ENCODE assay signal across 13 cellular contexts in the genomic region with DNA sequence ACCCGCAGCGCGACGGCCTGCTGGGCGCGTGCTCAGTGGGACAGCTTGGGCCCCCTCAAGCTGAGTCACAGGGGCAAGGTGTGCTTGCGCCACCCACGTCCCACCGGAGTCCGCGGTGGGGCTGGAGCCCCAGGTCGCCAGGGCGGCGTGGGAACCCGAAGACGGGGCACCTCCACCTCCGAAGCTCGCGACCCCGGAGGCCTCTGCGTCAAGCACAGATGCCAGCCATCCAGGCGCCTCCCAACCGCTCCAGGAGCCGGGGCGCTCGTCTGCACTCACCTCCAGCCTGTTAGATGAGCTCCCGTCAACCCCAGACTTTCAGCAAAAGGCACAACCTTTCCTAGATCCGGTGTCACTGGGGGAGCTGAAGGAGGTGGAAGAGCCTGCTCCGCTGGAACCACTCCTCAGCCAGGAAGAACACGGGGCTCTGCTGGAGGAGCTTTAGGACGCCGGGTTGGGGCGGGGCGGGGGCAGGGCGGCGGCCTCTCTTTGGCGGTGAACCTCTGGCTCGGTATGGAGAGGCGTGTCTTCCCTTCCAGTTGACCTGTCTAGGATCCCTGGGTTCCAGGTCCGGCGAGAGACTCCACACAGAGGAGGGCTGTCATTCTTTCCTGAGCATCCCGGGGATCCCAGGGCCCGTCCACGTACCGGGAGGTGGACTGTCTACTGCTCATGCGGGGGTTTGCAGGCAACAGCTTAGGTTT. TPM values are rescaled to one million over a fixed set of nuclear protein-coding genes. Genes with fewer than 3 reads are reported as not detected.
DNase-seq lines count a peak whose midpoint lies in the region; TF ChIP-seq lines count a peak whose summit lies in the region.
"Not testable (repeated sequence)": the region's sequence is repeated elsewhere in the genome, so short reads cannot be mapped to it uniquely, and the experiment has no call there.
"Had no signal": no experiment of that assay in that cellular context is flagged by ENCODE, and none has a peak within 500 bp of the region (broad histone marks: within the 10 kb centered on the region; RNA-seq: fewer than 3 reads in every experiment).

No MANE protein-coding gene starts in this region.

- intact Hi-C loops in ascending aorta (cut with DNase I); posterior vena cava (cut with DNase I); stomach (cut with DNase I; ENCODE audit: low total_unique reads): not testable (repeated sequence)

- TF ChIP-seq POLR2A in stomach (IDR thresholded peaks at IDR 0.05), result not testable (repeated sequence)

- H3K4me1 ChIP-seq in HUES48 (ENCODE audit: control insufficient read depth, insufficient read depth, low read length); ascending aorta; hepatocyte (ENCODE audit: insufficient read depth); mesenchymal stem cell (ENCODE audit: control insufficient read depth, insufficient read depth, low read depth, low read length): not testable (repeated sequence)
- H3K4me1 ChIP-seq in stomach, result peaks cover 8 to 47% (median 26%) of the 10 kb centered on the region in 4 donors

- H3K9me2 ChIP-seq in hepatocyte (replicated peaks; ENCODE audit: insufficient read depth), result not testable (repeated sequence)

- H3K23ac ChIP-seq in mesenchymal stem cell (ENCODE audit: low read length in 2 of 2), result peak overlapping the region in 1 of 2 experiments; percentile 27

- H3K4ac ChIP-seq in mesenchymal stem cell (ENCODE audit: low read depth in 1 of 2, low read length in 2 of 2), result peak overlapping the region; percentile 40 to 95

- peak overlapping the region; percentile 70 to 81 for H3K18ac ChIP-seq in mesenchymal stem cell (ENCODE audit: low read depth in 1 of 2, low read length in 2 of 2)

- TF ChIP-seq EP300 in stomach (IDR thresholded peaks at IDR 0.05), result not testable (repeated sequence)

- peak overlapping the region; percentile 91 for H4K8ac ChIP-seq in mesenchymal stem cell (ENCODE audit: low read length)

- DNase-seq in AG10803 (ENCODE audit: low read depth), result peak; percentile 19
- DNase-seq in ascending aorta (ENCODE audit: low spot score in 2 of 2); stomach: not testable (repeated sequence)
- DNase-seq in epithelial cell of esophagus (ENCODE audit: low read depth), result peak; percentile 39
- DNase-seq in hepatocyte (ENCODE audit: low spot score), result peak; percentile 40
- peak; percentile 61 for DNase-seq in mesenchymal stem cell
- DNase-seq in posterior vena cava (ENCODE audit: low spot score), result peak; percentile 83

- not testable (repeated sequence) for H2AK5ac ChIP-seq in mesenchymal stem cell (ENCODE audit: low read length, severe bottlenecking)

- not testable (repeated sequence) for H3K27ac ChIP-seq in HUES48 (ENCODE audit: low read depth, low read length); ascending aorta; hepatocyte; mesenchymal stem cell (ENCODE audit: low read length, poor library complexity, severe bottlenecking); stomach

- peak overlapping the region; percentile 49 for H2AFZ ChIP-seq in hepatocyte
- not testable (repeated sequence) for H2AFZ ChIP-seq in mesenchymal stem cell (ENCODE audit: low read depth, low read length)

- 34% methylated on average over 43 of the region's 46 CpGs for WGBS in hepatocyte (ENCODE audit: low lambda C conversion rate, missing lambda C conversion rate)
- WGBS in mesenchymal stem cell, result 23% methylated on average over 44 of the region's 46 CpGs
- 21 to 37% (median 26%) methylated on average over 35 to 46 of the region's 46 CpGs for WGBS in stomach, 5 donors

- not testable (repeated sequence) for H3K79me1 ChIP-seq in mesenchymal stem cell (replicated peaks; ENCODE audit: low read length, poor library complexity, severe bottlenecking)

- H3K4me3 ChIP-seq in AG10803 (ENCODE audit: low read length) (peak overlapping the region; percentile 49), HUES48 (ENCODE audit: low read depth, low read length) (peak overlapping the region; percentile 76), ascending aorta (peak overlapping the region; percentile 44 to 64), epithelial cell of esophagus (ENCODE audit: low read length) (peak overlapping the region; percentile 39), hepatocyte (peak overlapping the region; percentile 9), mesenchymal stem cell (ENCODE audit: insufficient read depth in 1 of 2, low read depth in 1 of 2, low read length in 2 of 2) (peak overlapping the region; percentile 33 to 70), stomach (peak overlapping the region; percentile 12 to 45 (median 37))

- peak overlapping the region; percentile 41 for H4K91ac ChIP-seq in mesenchymal stem cell (ENCODE audit: low read length)

- H2BK12ac ChIP-seq in mesenchymal stem cell (ENCODE audit: low read length in 2 of 2), result peak overlapping the region in 1 of 2 experiments; percentile 74

- not testable (repeated sequence) for H3K79me2 ChIP-seq in hepatocyte

- H3K9me3 ChIP-seq in HUES48 (ENCODE audit: control insufficient read depth, insufficient read depth, low read length) (peaks cover 13% of the 10 kb centered on the region), ascending aorta (peaks cover 3 to 26% of the 10 kb centered on the region in 2 donors), stomach (peaks cover 3 to 85% (median 70%) of the 10 kb centered on the region in 4 donors)
- not testable (repeated sequence) for H3K9me3 ChIP-seq in hepatocyte (ENCODE audit: low read depth); mesenchymal stem cell (ENCODE audit: control insufficient read depth, low read length)

- H3K36me3 ChIP-seq in HUES48 (ENCODE audit: control insufficient read depth, insufficient read depth, low read length); ascending aorta; hepatocyte (replicated peaks; ENCODE audit: insufficient read depth, low read depth); mesenchymal stem cell (ENCODE audit: control insufficient read depth in 1 of 2, insufficient read depth in 2 of 2, low read depth in 1 of 2, low read length in 2 of 2); stomach: not testable (repeated sequence)

- peak overlapping the region; percentile 58 for H2BK120ac ChIP-seq in mesenchymal stem cell (ENCODE audit: low read depth, low read length)

- not testable (repeated sequence) for H3K9ac ChIP-seq in HUES48 (ENCODE audit: low read depth, low read length)
- H3K9ac ChIP-seq in mesenchymal stem cell (ENCODE audit: low read length), result peak overlapping the region; percentile 60

- not testable (repeated sequence) for TF ChIP-seq CTCF in AG10803 (conservative IDR thresholded peaks at IDR 0.05; ENCODE audit: low read length); ascending aorta (IDR thresholded peaks at IDR 0.05); epithelial cell of esophagus (IDR thresholded peaks at IDR 0.05; ENCODE audit: insufficient read depth, low read depth, low read length, missing control alignments); hepatocyte (IDR thresholded peaks at IDR 0.05; ENCODE audit: poor library complexity); stomach (IDR thresholded peaks at IDR 0.05)

- H4K20me1 ChIP-seq in hepatocyte (ENCODE audit: insufficient read depth, poor library complexity, severe bottlenecking), result not testable (repeated sequence)

- peak overlapping the region; percentile 16 for H2BK15ac ChIP-seq in mesenchymal stem cell (ENCODE audit: low read depth, poor library complexity, severe bottlenecking)

- H3K14ac ChIP-seq in mesenchymal stem cell (ENCODE audit: low read length in 2 of 2), result not testable (repeated sequence)

- H3K27me3 ChIP-seq in HUES48 (ENCODE audit: control insufficient read depth, insufficient read depth, low read length), result peaks cover 88% of the 10 kb centered on the region
- H3K27me3 ChIP-seq in ascending aorta, result not testable (repeated sequence)
- peaks cover 41% of the 10 kb centered on the region for H3K27me3 ChIP-seq in hepatocyte
- peaks cover 17 to 22% of the 10 kb centered on the region in 2 experiments for H3K27me3 ChIP-seq in mesenchymal stem cell (ENCODE audit: control insufficient read depth in 1 of 2, insufficient read depth in 1 of 2, low read length in 2 of 2)
- peaks cover 17 to 98% (median 62%) of the 10 kb centered on the region in 3 donors for H3K27me3 ChIP-seq in stomach

- H3K4me2 ChIP-seq in hepatocyte (peak overlapping the region; percentile 91), mesenchymal stem cell (ENCODE audit: low read length, poor library complexity, severe bottlenecking) (peak overlapping the region; percentile 71)

- H2BK5ac ChIP-seq in mesenchymal stem cell (ENCODE audit: low read depth, low read length, poor library complexity, severe bottlenecking), result not testable (repeated sequence)

RNA-seq across cellular contexts. Expression of gene FRG2C, which starts 5.8 kb away (rescaled TPM):
- total RNA-seq in ascending aorta (not detected), hepatocyte (not detected in 2 replicates), posterior vena cava (not detected), stomach (not detected)
- polyA plus RNA-seq in hepatocyte (0.39 TPM in 1 of 2 replicates, not detected in the other), stomach (not detected)
- 0.04 TPM for polyA plus RNA-seq in mesenchymal stem cell (2013, experiment 1 of 2)
- polyA plus RNA-seq in mesenchymal stem cell (2013, experiment 2 of 2), result not detected
- total RNA-seq: A673, Caco-2, H4, NCI-H460 had no signal
- polyA plus RNA-seq: immature natural killer cell had no signal

Comparison
In these comparisons a context has a peak if more than half of its experiments do, and no peak if none do; other contexts are left out.
1. H3K4me3 ChIP-seq: peak in every context shown above with its lines; median percentile 76 in HUES48; 54 in ascending aorta; 52 in mesenchymal stem cell; 49 in AG10803; 39 in epithelial cell of esophagus; 37 in stomach; 9 in hepatocyte.